In the genomic region with DNA sequence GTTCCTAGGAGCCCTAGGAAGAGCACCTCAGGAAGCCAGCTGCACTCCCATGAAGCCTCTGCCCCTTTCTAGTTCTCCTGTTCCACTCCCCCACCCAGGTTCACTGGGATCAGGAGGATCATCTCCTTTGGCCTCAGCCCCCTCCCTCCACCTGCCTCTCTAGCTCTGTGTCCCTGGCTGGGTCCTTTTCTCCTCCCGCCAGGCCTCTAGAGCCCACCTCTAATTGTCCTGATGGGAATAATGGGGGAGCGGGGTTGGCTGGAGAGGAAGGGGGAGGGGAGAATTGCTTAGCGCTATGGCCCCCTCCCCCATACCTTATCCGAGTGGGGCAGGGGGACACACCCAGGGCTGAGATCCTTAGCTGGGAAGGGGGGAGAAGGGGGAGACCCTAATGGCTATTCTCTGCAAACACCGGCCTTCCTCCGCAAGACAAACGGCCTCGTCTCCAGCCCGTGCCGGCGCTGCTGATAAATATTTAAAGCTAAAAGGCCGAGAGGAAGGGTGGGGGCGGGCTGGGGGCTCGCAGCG, we compare ENCODE assay signal across 11 cellular contexts. TPM values are rescaled to one million over a fixed set of nuclear protein-coding genes. Genes with fewer than 3 reads are reported as not detected.
DNase-seq lines count a peak whose midpoint lies in the region; ATAC-seq and TF ChIP-seq lines count a peak whose summit lies in the region.
"Had no signal": no experiment of that assay in that cellular context is flagged by ENCODE, and none has a peak within 500 bp of the region (broad histone marks: within the 10 kb centered on the region; RNA-seq: fewer than 3 reads in every experiment).

No MANE protein-coding gene starts in this region.

- H3K4me1 Mint-ChIP-seq in activated T-helper 1 cell treated with anti-CD3 and anti-CD28 coated beads, Interleukin-12 subunit alpha, Interleukin-12 subunit beta, Interleukin-2, Interleukin-4 antibody, amounts not matched to agents 30 ng/mL and 10 ng/mL and 1 ng/mL, durations not matched to agents 14 hours and 24 hours and 36 hours (ENCODE audit: low read depth), result peaks cover 27% of the 10 kb centered on the region

- peak overlapping the region; percentile 86 for H3K4me3 Mint-ChIP-seq in activated T-helper 1 cell treated with anti-CD3 and anti-CD28 coated beads, Interleukin-12 subunit alpha, Interleukin-12 subunit beta, Interleukin-2, Interleukin-4 antibody, amounts not matched to agents 30 ng/mL and 10 ng/mL and 1 ng/mL, durations not matched to agents 14 hours and 24 hours and 36 hours

- WGBS in heart right ventricle, 2 donors, result 1 to 6% methylated on average over 12 to 15 of the region's 15 CpGs
- WGBS in lung, 2 donors, result 8 to 12% methylated on average over 15 of the region's 15 CpGs
- WGBS in urinary bladder, result 5% methylated on average over 15 of the region's 15 CpGs

- intact Hi-C loops in heart right ventricle (cut with DNase I), result loop anchor here in 9 of 10 donors (10.0 kb wide), 4 partner anchors 275 to 585 kb away; no protein-coding TSS in a partner anchor
- intact Hi-C loops in left cardiac atrium (cut with DNase I), result loop anchor here (10.0 kb wide), 2 partner anchors 275 to 585 kb away; no protein-coding TSS in a partner anchor
- intact Hi-C loops in activated T-helper 1 cell treated with anti-CD3 and anti-CD28 coated beads, Interleukin-12 subunit alpha, Interleukin-12 subunit beta, Interleukin-2, Interleukin-4 antibody, amounts not matched to agents 30 ng/mL and 10 ng/mL and 1 ng/mL, durations not matched to agents 14 hours and 24 hours and 36 hours (cut with micrococcal nuclease), result loop anchor here (2.0 to 10.0 kb wide), 3 partner anchors 13 to 765 kb away; a partner anchor contains a TSS

- H3K36me3 Mint-ChIP-seq in activated T-helper 1 cell treated with anti-CD3 and anti-CD28 coated beads, Interleukin-12 subunit alpha, Interleukin-12 subunit beta, Interleukin-2, Interleukin-4 antibody, amounts not matched to agents 30 ng/mL and 10 ng/mL and 1 ng/mL, durations not matched to agents 14 hours and 24 hours and 36 hours (ENCODE audit: low read depth), result no peaks in the 10 kb centered on the region

- H3K4me3 ChIP-seq in heart right ventricle, result peak overlapping the region in 9 of 10 donors; percentile 4 to 67 (median 47)
- H3K4me3 ChIP-seq in lung, result peak overlapping the region; percentile 43
- H3K4me3 ChIP-seq in urinary bladder (ENCODE audit: low read depth, low read length), result peak overlapping the region; percentile 45

- H3K27ac Mint-ChIP-seq in activated T-helper 1 cell treated with anti-CD3 and anti-CD28 coated beads, Interleukin-12 subunit alpha, Interleukin-12 subunit beta, Interleukin-2, Interleukin-4 antibody, amounts not matched to agents 30 ng/mL and 10 ng/mL and 1 ng/mL, durations not matched to agents 14 hours and 24 hours and 36 hours, result no peak overlapping the region

- H3K27me3 ChIP-seq in heart right ventricle (peaks cover 96 to 100% (median 100%) of the 10 kb centered on the region in 7 donors), lung (ENCODE audit: control insufficient read depth, insufficient read depth) (peaks cover 2% of the 10 kb centered on the region)

- no peaks in the 10 kb centered on the region for H3K9me3 Mint-ChIP-seq in activated T-helper 1 cell treated with anti-CD3 and anti-CD28 coated beads, Interleukin-12 subunit alpha, Interleukin-12 subunit beta, Interleukin-2, Interleukin-4 antibody, amounts not matched to agents 30 ng/mL and 10 ng/mL and 1 ng/mL, durations not matched to agents 14 hours and 24 hours and 36 hours

- no peaks in the 10 kb centered on the region for H3K9me3 ChIP-seq in heart right ventricle
- H3K9me3 ChIP-seq in lung (ENCODE audit: control insufficient read depth in 2 of 2, insufficient read depth in 1 of 2, low read length in 1 of 2), result peaks cover 0 to 4% of the 10 kb centered on the region in 2 donors
- H3K9me3 ChIP-seq: neutrophil had no signal

- H3K27me3 Mint-ChIP-seq in activated T-helper 1 cell treated with anti-CD3 and anti-CD28 coated beads, Interleukin-12 subunit alpha, Interleukin-12 subunit beta, Interleukin-2, Interleukin-4 antibody, amounts not matched to agents 30 ng/mL and 10 ng/mL and 1 ng/mL, durations not matched to agents 14 hours and 24 hours and 36 hours (ENCODE audit: insufficient read depth), result peaks cover 75% of the 10 kb centered on the region

- no peak for ATAC-seq in heart right ventricle
- no peak for ATAC-seq in left cardiac atrium
- no peak for ATAC-seq in lung (ENCODE audit: insufficient read depth, low FRiP score)
- ATAC-seq in HG03159 (IDR thresholded peaks at IDR 0.05; ENCODE audit: unreplicated experiment), result no peak
- ATAC-seq in GM21526 (IDR thresholded peaks at IDR 0.05; ENCODE audit: low FRiP score, unreplicated experiment), result no peak

- peaks cover 9 to 47% (median 37%) of the 10 kb centered on the region in 9 donors for H3K4me1 ChIP-seq in heart right ventricle
- peaks cover 0 to 11% of the 10 kb centered on the region in 2 donors for H3K4me1 ChIP-seq in lung (ENCODE audit: control insufficient read depth in 2 of 2, insufficient read depth in 2 of 2, low read length in 2 of 2)
- H3K4me1 ChIP-seq in urinary bladder (ENCODE audit: insufficient read depth), result no peaks in the 10 kb centered on the region

- H3K36me3 ChIP-seq in heart right ventricle, result no peaks in the 10 kb centered on the region
- H3K36me3 ChIP-seq in lung (ENCODE audit: control insufficient read depth in 2 of 2, insufficient read depth in 2 of 2, low read length in 2 of 2), result no peaks in the 10 kb centered on the region
- no peaks in the 10 kb centered on the region for H3K36me3 ChIP-seq in urinary bladder (ENCODE audit: insufficient read depth)
- H3K36me3 ChIP-seq: neutrophil had no signal

- TF ChIP-seq CTCF in heart right ventricle (IDR thresholded peaks at IDR 0.05) (no peak), lung (IDR thresholded peaks at IDR 0.05; ENCODE audit: control extremely low read depth, extremely low read depth) (no peak)

- no peak for DNase-seq in heart right ventricle
- no peak for DNase-seq in left cardiac atrium
- no peak for DNase-seq in activated T-helper 1 cell treated with anti-CD3 and anti-CD28 coated beads, Interleukin-12 subunit alpha, Interleukin-12 subunit beta, Interleukin-2, Interleukin-4 antibody, amounts not matched to agents 30 ng/mL and 10 ng/mL and 1 ng/mL, durations not matched to agents 14 hours and 24 hours and 36 hours (ENCODE audit: low spot score)
- DNase-seq in lung (ENCODE audit: low spot score), result no peak
- no peak for DNase-seq in anterior cingulate cortex (lab: John Stamatoyannopoulos, UW)
- DNase-seq: EL, NCI-H446 treated with DMSO at 0.1 percent for 48 hours had no signal

- H3K27ac ChIP-seq in heart right ventricle, result peak overlapping the region in 1 of 10 donors; percentile 73
- no peak overlapping the region for H3K27ac ChIP-seq in lung (ENCODE audit: low read depth in 1 of 2, low read length in 1 of 2)
- H3K27ac ChIP-seq in urinary bladder (ENCODE audit: low read depth), result peak overlapping the region; percentile 62
- H3K27ac ChIP-seq: neutrophil had no signal

RNA-seq across cellular contexts. Expression of a gene that starts 1.0 kb away (rescaled TPM):
- under 1 TPM in 4 of 10 donors, not detected in 6; 0.25 to 0.62 (median 0.45) TPM for total RNA-seq in heart right ventricle
- polyA plus RNA-seq in heart right ventricle, result under 1 TPM; 0.13 to 0.29 TPM
- total RNA-seq in left cardiac atrium, result 1 to 10 TPM in 1 of 2 donors, under 1 TPM in 1; 0.44 to 1.1 TPM
- 0.49 and 0.51 TPM in 2 replicates for total RNA-seq in activated T-helper 1 cell treated with anti-CD3 and anti-CD28 coated beads, Interleukin-12 subunit alpha, Interleukin-12 subunit beta, Interleukin-2, Interleukin-4 antibody, amounts not matched to agents 30 ng/mL and 10 ng/mL and 1 ng/mL, durations not matched to agents 14 hours and 24 hours and 36 hours
- total RNA-seq in lung, result 1 to 10 TPM in 1 of 2 donors, under 1 TPM in 1; 0.43 to 3.3 TPM
- 1 to 10 TPM; 1.2 to 3.3 TPM for polyA plus RNA-seq in lung
- total RNA-seq in urinary bladder, result 2.5 TPM
- polyA plus RNA-seq in urinary bladder, result 6.7 TPM

RNA-seq across cellular contexts. Expression of a gene that starts 5.0 kb away (rescaled TPM):
- total RNA-seq in heart right ventricle (1 to 10 TPM in 1 of 10 donors, under 1 TPM in 7, not detected in 2; 0.14 to 1.2 (median 0.33) TPM), left cardiac atrium (1 to 10 TPM in 1 of 2 donors, under 1 TPM in 1; 0.63 to 2.2 TPM), lung (1 to 10 TPM; 6.1 to 7.5 TPM), urinary bladder (3.1 TPM)
- polyA plus RNA-seq in heart right ventricle (under 1 TPM; 0.88 to 0.96 TPM), lung (1 to 10 TPM; 5.3 to 5.4 TPM), urinary bladder (4.0 TPM)
- 0.71 and 0.99 TPM in 2 replicates for total RNA-seq in activated T-helper 1 cell treated with anti-CD3 and anti-CD28 coated beads, Interleukin-12 subunit alpha, Interleukin-12 subunit beta, Interleukin-2, Interleukin-4 antibody, amounts not matched to agents 30 ng/mL and 10 ng/mL and 1 ng/mL, durations not matched to agents 14 hours and 24 hours and 36 hours

RNA-seq across cellular contexts. Expression of a gene that starts 5.3 kb away (rescaled TPM):
- total RNA-seq in heart right ventricle, result under 1 TPM in 1 of 10 donors, not detected in 9; 0.55 TPM
- not detected for polyA plus RNA-seq in heart right ventricle
- total RNA-seq in left cardiac atrium, result under 1 TPM in 1 of 2 donors, not detected in 1; 0.32 TPM
- total RNA-seq in activated T-helper 1 cell treated with anti-CD3 and anti-CD28 coated beads, Interleukin-12 subunit alpha, Interleukin-12 subunit beta, Interleukin-2, Interleukin-4 antibody, amounts not matched to agents 30 ng/mL and 10 ng/mL and 1 ng/mL, durations not matched to agents 14 hours and 24 hours and 36 hours, result not detected in 2 replicates
- total RNA-seq in lung, result under 1 TPM in 1 of 2 donors, not detected in 1; 0.31 TPM
- polyA plus RNA-seq in lung, result under 1 TPM; 0.08 to 0.10 TPM
- 0.85 TPM for total RNA-seq in urinary bladder
- 1.2 TPM for polyA plus RNA-seq in urinary bladder

RNA-seq across cellular contexts. Expression of a gene that starts 16.2 kb away (rescaled TPM):
- total RNA-seq in heart right ventricle (under 1 TPM in 1 of 10 donors, not detected in 9; 0.18 TPM), left cardiac atrium (under 1 TPM in 1 of 2 donors, not detected in 1; 0.41 TPM), lung (1 to 10 TPM; 2.6 to 2.9 TPM), urinary bladder (0.16 TPM)
- polyA plus RNA-seq in heart right ventricle (under 1 TPM; 0.06 to 0.15 TPM), lung (1 to 10 TPM; 1.8 TPM), urinary bladder (1.2 TPM)
- total RNA-seq in activated T-helper 1 cell treated with anti-CD3 and anti-CD28 coated beads, Interleukin-12 subunit alpha, Interleukin-12 subunit beta, Interleukin-2, Interleukin-4 antibody, amounts not matched to agents 30 ng/mL and 10 ng/mL and 1 ng/mL, durations not matched to agents 14 hours and 24 hours and 36 hours, result 0.10 TPM in 1 of 2 replicates, not detected in the other

RNA-seq across cellular contexts. Expression of a gene that starts 16.3 kb away (rescaled TPM):
- total RNA-seq in heart right ventricle, result not detected
- not detected for polyA plus RNA-seq in heart right ventricle
- total RNA-seq in left cardiac atrium, result not detected
- total RNA-seq in activated T-helper 1 cell treated with anti-CD3 and anti-CD28 coated beads, Interleukin-12 subunit alpha, Interleukin-12 subunit beta, Interleukin-2, Interleukin-4 antibody, amounts not matched to agents 30 ng/mL and 10 ng/mL and 1 ng/mL, durations not matched to agents 14 hours and 24 hours and 36 hours, result 0.27 and 0.39 TPM in 2 replicates
- under 1 TPM in 1 of 2 donors, not detected in 1; 0.18 TPM for total RNA-seq in lung
- not detected for polyA plus RNA-seq in lung
- 0.85 TPM for total RNA-seq in urinary bladder
- polyA plus RNA-seq in urinary bladder, result 0.35 TPM
